Comparison of ENCODE assay signal across 8 cellular contexts in the genomic region with DNA sequence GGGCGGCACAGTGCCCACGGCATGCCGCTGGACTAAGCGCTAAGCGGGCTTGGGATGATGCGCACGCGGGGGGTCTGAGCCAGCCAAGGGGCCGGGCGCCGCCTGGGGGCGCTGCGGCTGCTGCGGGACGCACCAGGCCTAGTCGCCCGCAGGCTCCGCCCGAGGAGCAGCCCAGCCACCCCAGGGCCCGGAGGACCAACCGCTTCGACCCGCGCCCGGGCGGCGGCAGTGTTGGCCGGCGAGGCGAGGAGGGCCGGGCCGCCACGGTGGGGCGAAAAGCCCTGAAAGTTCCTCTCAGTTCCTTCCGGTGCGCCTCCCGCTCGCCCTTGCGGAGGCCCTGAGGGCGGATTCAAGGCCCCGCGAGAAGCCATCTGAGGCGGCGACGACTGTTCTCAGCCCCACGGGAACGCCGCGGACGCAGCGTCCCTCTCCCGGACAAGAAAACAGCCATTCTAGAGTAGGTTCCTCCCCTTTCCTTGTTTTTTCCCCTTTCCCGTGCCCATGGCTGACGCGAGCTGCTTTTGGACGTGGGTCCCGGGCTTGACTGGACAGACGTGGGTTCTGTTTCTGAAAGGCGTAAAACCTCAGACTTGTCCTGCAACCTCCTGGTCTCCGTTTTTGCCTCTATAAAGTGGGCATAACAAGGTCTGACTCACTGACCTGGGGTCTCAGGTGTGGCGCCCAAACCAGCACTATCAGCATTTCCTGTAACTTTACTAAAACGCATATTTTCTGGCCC. TPM values are rescaled to one million over a fixed set of nuclear protein-coding genes. Genes with fewer than 3 reads are reported as not detected.
DNase-seq lines count a peak whose midpoint lies in the region; ATAC-seq, FAIRE-seq and TF ChIP-seq lines count a peak whose summit lies in the region.

A gene with protein sequence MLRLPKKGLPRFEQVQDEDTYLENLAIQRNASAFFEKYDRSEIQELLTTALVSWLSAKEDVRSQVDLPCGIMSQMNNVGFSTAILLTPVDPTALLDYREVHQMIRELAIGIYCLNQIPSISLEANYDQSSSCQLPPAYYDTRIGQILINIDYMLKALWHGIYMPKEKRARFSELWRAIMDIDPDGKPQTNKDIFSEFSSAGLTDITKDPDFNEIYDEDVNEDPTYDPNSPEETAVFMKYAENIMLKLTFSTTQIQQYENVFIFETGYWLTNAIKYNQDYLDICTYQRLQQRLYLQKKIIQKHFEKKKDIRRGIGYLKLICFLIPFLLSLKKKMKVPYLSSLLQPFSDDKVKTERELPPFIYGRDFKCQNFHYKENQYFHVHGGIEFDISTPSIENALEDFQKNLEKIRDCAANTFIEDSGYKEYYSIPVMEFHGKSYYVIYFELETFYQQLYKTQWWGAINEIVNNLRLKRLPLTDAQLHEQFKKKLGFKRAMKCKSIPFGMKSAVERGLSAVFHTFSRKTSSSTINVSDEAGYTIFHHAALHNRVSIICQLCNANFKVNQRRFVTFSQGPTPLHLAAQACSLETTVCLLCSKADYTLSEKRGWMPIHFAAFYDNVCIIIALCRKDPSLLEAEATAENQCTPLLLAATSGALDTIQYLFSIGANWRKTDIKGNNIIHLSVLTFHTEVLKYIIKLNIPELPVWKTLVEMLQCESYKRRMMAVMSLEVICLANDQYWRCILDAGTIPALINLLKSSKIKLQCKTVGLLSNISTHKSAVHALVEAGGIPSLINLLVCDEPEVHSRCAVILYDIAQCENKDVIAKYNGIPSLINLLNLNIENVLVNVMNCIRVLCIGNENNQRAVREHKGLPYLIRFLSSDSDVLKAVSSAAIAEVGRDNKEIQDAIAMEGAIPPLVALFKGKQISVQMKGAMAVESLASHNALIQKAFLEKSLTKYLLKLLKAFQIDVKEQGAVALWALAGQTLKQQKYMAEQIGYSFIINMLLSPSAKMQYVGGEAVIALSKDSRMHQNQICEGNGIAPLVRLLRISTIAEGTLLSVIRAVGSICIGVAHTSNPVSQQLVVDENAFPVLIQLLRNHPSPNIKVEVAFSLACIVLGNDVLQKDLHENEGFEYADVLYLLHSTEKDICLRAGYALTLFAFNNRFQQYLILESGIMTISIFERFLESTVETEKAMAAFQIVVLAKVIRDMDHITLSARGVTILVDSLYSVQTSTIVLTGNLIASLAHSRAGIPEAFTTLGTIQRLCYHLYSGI (N-terminal part only) (plus strand): TSS at position 297 of the 739 bp plus-strand sequence. CDS start 1,821 bp downstream, outside the sequence.

- peak within 1 kb of the TSS; percentile 94 for H3K4me2 ChIP-seq in HepG2 (ENCODE audit: low read depth, low read length)

- in situ Hi-C loops in GM13976 (cut with MboI; ENCODE audit: low sequenced_read_pairs, unreplicated experiment): loop anchor here (25.0 kb wide), 1 partner anchor 388 kb away; the partner anchor contains the start of gene MSTN
- in situ Hi-C loops in HepG2 (cut with HindIII; ENCODE audit: extremely low pct_ligation_motif_present, low pct_unique_long_range_greater_than_20kb): loop anchor here (5.0 to 25.0 kb wide), 2 partner anchors 88 to 388 kb away; partner anchors contain the start of genes MSTN and OSGEPL1

- no peaks in the 10 kb centered on the region for H4K20me1 ChIP-seq in HepG2 (ENCODE audit: insufficient read depth, low read length)

- H2AFZ ChIP-seq in HepG2 (ENCODE audit: low read length): peak within 1 kb of the TSS; percentile 100

- H3K27me3 Mint-ChIP-seq in activated CD4-positive, alpha-beta T cell treated with anti-CD3 and anti-CD28 coated beads, Interleukin-2, amount 10 ng/mL, durations not matched to agents 7 days and 5 days: no peaks in the 10 kb centered on the region

- peak within 1 kb of the TSS; percentile 90 for H3K27ac ChIP-seq in HepG2 (ENCODE audit: extremely low read length, insufficient read depth, low read length)

- POLR2A ChIA-PET in activated CD4-positive, alpha-beta T cell treated with anti-CD3 and anti-CD28 coated beads, Interleukin-2, amount 10 ng/mL, durations not matched to agents 7 days and 5 days (lab: Charles Lee): interaction anchor here (1.1 kb wide), 1 partner anchor 12 kb away, joined by 3 read pairs; no protein-coding TSS in a partner anchor
- POLR2A ChIA-PET in HepG2 (lab: Yijun Ruan, JAX): interaction anchor here (0.7 to 4.2 kb wide), 9 partner anchors 10 to 506 kb away, joined by 3 to 25 read pairs (median 6); partner anchors contain the start of genes ASNSD1, ORMDL1, OSGEPL1 and PMS1

- H3K9me3 Mint-ChIP-seq in activated CD4-positive, alpha-beta T cell treated with anti-CD3 and anti-CD28 coated beads, Interleukin-2, amount 10 ng/mL, durations not matched to agents 7 days and 5 days: peaks cover 14% of the 10 kb centered on the region

- peak within 1 kb of the TSS; percentile 99 for H3K9ac ChIP-seq in HepG2 (ENCODE audit: insufficient read depth, low read depth, low read length)

- peak; percentile 97 for TF ChIP-seq RAD21 in HepG2 (CRISPR knock-in tag; IDR thresholded peaks at IDR 0.05)

- TF ChIP-seq CTCF in GM13976 (IDR thresholded peaks at IDR 0.05; ENCODE audit: borderline replicate concordance, control extremely low read depth, extremely low read depth, insufficient read depth, missing control alignments) (peak; percentile 84), HepG2 (CRISPR knock-in tag; IDR thresholded peaks at IDR 0.05) (peak; percentile 94)

- H3K4me1 Mint-ChIP-seq in activated CD4-positive, alpha-beta T cell treated with anti-CD3 and anti-CD28 coated beads, Interleukin-2, amount 10 ng/mL, durations not matched to agents 7 days and 5 days: peaks cover 30% of the 10 kb centered on the region

- H3K9me3 ChIP-seq in HepG2 (ENCODE audit: low read length): peaks cover 7% of the 10 kb centered on the region; the same call in 1 of the 2 replicates

- peak within 1 kb of the TSS; percentile 98 for H3K27ac Mint-ChIP-seq in activated CD4-positive, alpha-beta T cell treated with anti-CD3 and anti-CD28 coated beads, Interleukin-2, amount 10 ng/mL, durations not matched to agents 7 days and 5 days

- WGBS in HepG2 (ENCODE audit: low lambda C conversion rate): 2% methylated on average over 32 of the region's 62 CpGs

- TF ChIP-seq POLR2A in HepG2 (IDR thresholded peaks at IDR 0.05; ENCODE audit: insufficient read depth in 1 of 2, low read depth in 2 of 2, low read length in 2 of 2): peak; percentile 80 to 90

- peak within 1 kb of the TSS; percentile 86 for H3K4me3 Mint-ChIP-seq in activated CD4-positive, alpha-beta T cell treated with anti-CD3 and anti-CD28 coated beads, Interleukin-2, amount 10 ng/mL, durations not matched to agents 7 days and 5 days

- peak within 1 kb of the TSS; percentile 85 to 93 (median 85) for H3K4me3 ChIP-seq in HepG2 (replicated peaks in 1 of 3; ENCODE audit: insufficient read depth in 1 of 3, low read depth in 2 of 3, low read length in 3 of 3)

- FAIRE-seq in HepG2 (lab: Jason Lieb, UNC): peak; percentile 59

- DNase-seq in GM13976 (ENCODE audit: low spot score) (peak; percentile 89), NCI-H146 treated with DMSO at 0.1 percent for 48 hours (lab: John Stamatoyannopoulos, UW; ENCODE audit: unreplicated experiment) (peak; percentile 53), dedifferentiated amniotic fluid mesenchymal stem cell (ENCODE audit: extremely low spot score) (peak; percentile 81), HepG2 (ENCODE audit: low spot score) (peak; percentile 88), NCI-H524 (lab: John Stamatoyannopoulos, UW) (no peak)
- DNase-seq in activated CD4-positive, alpha-beta T cell treated with anti-CD3 and anti-CD28 coated beads, Interleukin-2, amount 10 ng/mL, durations not matched to agents 7 days and 5 days: peak; percentile 67
- DNase-seq in stimulated activated CD4-positive, alpha-beta T cell treated with anti-CD3 and anti-CD28 coated beads, Interleukin-2, amount 100 ng/mL, for 48 hours: peak; percentile 74 to 77

- H3K79me2 ChIP-seq in HepG2 (ENCODE audit: insufficient read depth, low read length): no peaks in the 10 kb centered on the region

- H3K36me3 ChIP-seq in HepG2 (replicated peaks in 1 of 2; ENCODE audit: control insufficient read depth in 1 of 2, insufficient read depth in 2 of 2, low read length in 2 of 2): peaks cover 2 to 11% of the 10 kb centered on the region in 2 experiments; a peak in 4 of 5 replicates

- H3K36me3 Mint-ChIP-seq in activated CD4-positive, alpha-beta T cell treated with anti-CD3 and anti-CD28 coated beads, Interleukin-2, amount 10 ng/mL, durations not matched to agents 7 days and 5 days (ENCODE audit: low read depth): peaks cover 46% of the 10 kb centered on the region

- TSS peak; percentile 60 for BruUV-seq in HepG2 (replicated peaks; lab: Mats Ljungman, UMichigan)

- intact Hi-C loops in HepG2 (cut with micrococcal nuclease; ENCODE audit: unreplicated experiment): loop anchor here (1.0 kb wide), 3 partner anchors 13 to 88 kb away; partner anchors contain the start of genes ASNSD1 and OSGEPL1

- ATAC-seq in HG02763 (IDR thresholded peaks at IDR 0.05; ENCODE audit: unreplicated experiment): peak; percentile 97
- ATAC-seq in HepG2: peak; percentile 99

- peaks cover 21% of the 10 kb centered on the region for H3K4me1 ChIP-seq in HepG2 (ENCODE audit: insufficient read depth, low read length)

- no peaks in the 10 kb centered on the region; a peak in 1 of 5 replicates for H3K27me3 ChIP-seq in HepG2 (ENCODE audit: control insufficient read depth in 1 of 2, insufficient read depth in 2 of 2, low read length in 2 of 2)

- CTCF ChIA-PET in activated CD4-positive, alpha-beta T cell treated with anti-CD3 and anti-CD28 coated beads, Interleukin-2, amount 10 ng/mL, durations not matched to agents 7 days and 5 days (lab: Charles Lee): interaction anchor here (0.8 to 4.5 kb wide), 7 partner anchors 9 to 99 kb away, joined by 3 to 31 read pairs (median 8); partner anchors contain the start of genes ASNSD1 and OSGEPL1
- CTCF ChIA-PET in HepG2 (lab: Yijun Ruan, JAX; ENCODE audit: low intra/inter-chr PET ratio, low total read pairs): interaction anchor here (1.1 to 1.9 kb wide), 6 partner anchors 13 to 396 kb away, joined by 3 to 17 read pairs (median 8); partner anchors contain the start of genes ASNSD1 and OSGEPL1

- peak in 1 of 2 experiments; percentile 51; a peak in 1 of 4 replicates for TF ChIP-seq EP300 in HepG2 (IDR thresholded peaks at IDR 0.05; ENCODE audit: low read depth in 2 of 2, low read length in 2 of 2)
- no peak for TF ChIP-seq EP300 in HepG2 (CRISPR knock-in tag; IDR thresholded peaks at IDR 0.05; ENCODE audit: borderline replicate concordance)

RNA-seq across cellular contexts. Expression of the gene that starts here (rescaled TPM):
- 1 to 10 TPM; 4.0 to 4.8 TPM for total RNA-seq in activated CD4-positive, alpha-beta T cell treated with anti-CD3 and anti-CD28 coated beads, Interleukin-2, amount 10 ng/mL, durations not matched to agents 7 days and 5 days
- total RNA-seq in HepG2 (2016; rRNA removed; fragmentation: Illumina TruSeq; extraction: Trizol): 3.0 and 3.6 TPM in 2 replicates
- total RNA-seq in HepG2 (2016; cell fraction: cytosol; rRNA removed; fragmentation: Illumina TruSeq; extraction: Trizol; ENCODE audit: low read depth): 10.4 and 13.3 TPM in 2 replicates
- 2.7 and 4.7 TPM in 2 replicates for total RNA-seq in HepG2 (2016; cell fraction: insoluble cytoplasmic fraction; rRNA removed; fragmentation: Illumina TruSeq; extraction: Trizol)
- 4.9 and 7.6 TPM in 2 replicates for total RNA-seq in HepG2 (2016; cell fraction: membrane; rRNA removed; fragmentation: Illumina TruSeq; extraction: Trizol)
- 8.9 and 14.3 TPM in 2 replicates for total RNA-seq in HepG2 (2016; cell fraction: nucleus; rRNA removed; fragmentation: Illumina TruSeq; extraction: Trizol)
- polyA plus RNA-seq in HepG2 (2011; rRNA removed): 3.8 and 5.0 TPM in 2 replicates
- polyA plus RNA-seq in HepG2 (2011; cell fraction: cytosol; rRNA removed): 1.7 and 3.3 TPM in 2 replicates
- 3.2 and 4.1 TPM in 2 replicates for polyA plus RNA-seq in HepG2 (2011; cell fraction: nucleus; rRNA removed)
- polyA plus RNA-seq in HepG2 (2012): 2.9 and 4.3 TPM in 2 replicates
- 2.8 and 4.3 TPM in 2 replicates for polyA plus RNA-seq in HepG2 (2016; cell fraction: cytosol; fragmentation: Illumina TruSeq; extraction: Trizol; ENCODE audit: low read depth)
- polyA plus RNA-seq in HepG2 (2016; cell fraction: insoluble cytoplasmic fraction; fragmentation: Illumina TruSeq; extraction: Trizol; ENCODE audit: low read depth): 2.9 and 3.8 TPM in 2 replicates
- 4.6 and 5.3 TPM in 2 replicates for polyA plus RNA-seq in HepG2 (2016; cell fraction: membrane; fragmentation: Illumina TruSeq; extraction: Trizol; ENCODE audit: low read depth)
- 6.4 and 7.4 TPM in 2 replicates for polyA plus RNA-seq in HepG2 (2016; cell fraction: nucleus; fragmentation: Illumina TruSeq; extraction: Trizol; ENCODE audit: insufficient read depth, low read depth)
- polyA minus RNA-seq in HepG2 (2011; rRNA and poly(A)+ RNA removed; ENCODE audit: low replicate concordance): 0.37 and 3.8 TPM in 2 replicates
- 2.1 and 2.5 TPM in 2 replicates for polyA minus RNA-seq in HepG2 (2011; cell fraction: cytosol; rRNA and poly(A)+ RNA removed)
- polyA minus RNA-seq in HepG2 (2011; cell fraction: nucleus; rRNA and poly(A)+ RNA removed): 36.9 and 38.0 TPM in 2 replicates

Comparison
In these comparisons a context has a peak if more than half of its experiments do, and no peak if none do; other contexts are left out.
1. DNase-seq: peak in GM13976 (single experiment), NCI-H146 treated with DMSO at 0.1 percent for 48 hours (single experiment), activated CD4-positive, alpha-beta T cell treated with anti-CD3 and anti-CD28 coated beads, Interleukin-2, amount 10 ng/mL, durations not matched to agents 7 days and 5 days (single experiment), dedifferentiated amniotic fluid mesenchymal stem cell (single experiment), HepG2 (single experiment) and stimulated activated CD4-positive, alpha-beta T cell treated with anti-CD3 and anti-CD28 coated beads, Interleukin-2, amount 100 ng/mL, for 48 hours (2 of 2); none in NCI-H524 (0 of 2).